In the genomic region with DNA sequence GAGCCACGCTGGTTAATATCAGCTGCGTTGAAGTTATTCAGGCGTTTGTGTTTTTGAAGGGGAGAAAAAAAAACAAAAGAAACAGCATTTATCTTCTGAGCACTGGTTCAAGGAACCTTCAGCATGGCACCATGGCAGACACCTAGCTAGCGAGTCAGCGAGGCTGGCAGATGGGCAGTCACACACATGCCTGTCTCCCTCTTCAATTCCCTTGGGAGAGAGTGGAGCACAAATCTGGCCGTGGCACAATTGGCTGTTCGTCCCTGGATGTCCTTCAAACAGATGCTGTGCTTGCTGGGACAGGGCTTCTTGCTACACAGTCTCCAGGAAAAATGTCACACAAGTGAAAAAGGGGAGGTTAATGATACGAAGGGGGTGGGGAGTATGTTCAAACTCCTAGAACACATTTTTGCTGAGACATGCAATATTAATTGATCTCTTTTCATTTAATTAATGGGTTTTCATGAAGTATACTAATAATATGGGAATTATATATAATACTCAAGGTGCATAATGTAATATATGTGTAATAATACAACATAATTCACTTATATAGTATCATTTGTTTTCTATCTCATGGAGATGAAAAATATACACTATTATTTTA, we compare ENCODE assay signal across 1 cellular context.
A peak's percentile ranks its signal among the peaks of the same experiment; 100 is the strongest.
TF ChIP-seq lines count a peak whose summit lies in the region.

No MANE protein-coding gene starts in this region.

TF ChIP-seq in IMR-90, 13 proteins besides CTCF, POLR2A, EP300 and RAD21:
- TF ChIP-seq MAFK (IDR thresholded peaks at IDR 0.05; ENCODE audit: low read depth, low read length) (peak; percentile 70), RFX5 (IDR thresholded peaks at IDR 0.05; ENCODE audit: low read depth, low read length) (no peak), SMC3 (IDR thresholded peaks at IDR 0.05; ENCODE audit: low read depth, low read length) (no peak)
